In the genomic region with DNA sequence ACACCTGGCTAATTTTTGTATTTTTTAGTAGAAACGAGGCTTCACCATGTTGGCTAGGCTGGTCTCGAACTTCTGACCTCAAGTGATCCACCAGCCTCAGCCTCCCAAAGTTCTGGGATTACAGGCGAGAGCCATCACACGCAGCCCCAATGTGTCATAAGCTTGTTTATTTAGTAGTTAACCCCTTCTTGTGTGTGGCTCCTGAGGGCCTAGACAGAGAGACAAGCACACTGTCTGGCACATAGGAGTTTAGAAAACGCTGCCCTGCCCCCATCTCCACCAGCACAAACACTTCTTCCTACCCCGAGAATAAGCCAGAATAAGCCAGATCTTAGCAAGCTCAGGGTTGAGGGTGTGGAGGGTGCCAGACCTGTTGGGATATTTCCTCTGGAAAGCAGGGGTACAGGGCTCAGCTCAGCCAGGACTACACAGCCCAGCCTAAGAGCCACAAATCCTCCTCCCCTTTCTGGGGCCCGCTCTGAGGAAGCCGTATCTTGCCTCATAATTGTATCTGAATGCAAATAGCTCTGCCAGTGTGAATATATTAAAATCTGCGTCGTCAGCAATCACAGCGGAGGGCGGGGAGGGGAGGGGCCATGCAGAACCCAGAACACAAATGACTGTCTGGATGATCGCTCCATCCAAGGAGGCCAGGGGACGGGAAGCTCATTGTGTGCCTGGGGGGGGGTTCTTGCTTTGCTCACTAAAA, we compare ENCODE assay signal across 11 cellular contexts.
A peak's percentile ranks its signal among the peaks of the same experiment; 100 is the strongest.
DNase-seq lines count a peak whose midpoint lies in the region; ATAC-seq, FAIRE-seq and TF ChIP-seq lines count a peak whose summit lies in the region.
"Had no signal": no experiment of that assay in that cellular context is flagged by ENCODE, and none has a peak within 500 bp of the region (broad histone marks: within the 10 kb centered on the region; RNA-seq: fewer than 3 reads in every experiment).

No MANE protein-coding gene starts in this region.

- in situ Hi-C loops in astrocyte of the spinal cord (cut with HindIII; ENCODE audit: low sequenced_read_pairs) = no loop called here

- H3K79me2 ChIP-seq in OCI-LY7 (ENCODE audit: insufficient read depth, low read depth, low read length) = no peaks in the 10 kb centered on the region

- H3K4me2 ChIP-seq in A549 = no peak overlapping the region
- H3K4me2 ChIP-seq in OCI-LY7 (ENCODE audit: low read length) = no peak overlapping the region

- H2AFZ ChIP-seq in OCI-LY7 (ENCODE audit: low read length) = no peak overlapping the region

- H3K9me2 ChIP-seq in OCI-LY7 (ENCODE audit: insufficient read depth, low read length) = no peaks in the 10 kb centered on the region

- TF ChIP-seq EP300 in A549 (IDR thresholded peaks at IDR 0.05) = no peak

- H3K9me3 ChIP-seq in A549 = peaks cover 3% of the 10 kb centered on the region; the same call in 1 of the 3 replicates
- H3K9me3 ChIP-seq in HEK293 (ENCODE audit: control insufficient read depth, insufficient read depth, low read depth, low read length) = no peaks in the 10 kb centered on the region
- H3K9me3 ChIP-seq in OCI-LY7 (ENCODE audit: low read length) = 0 out of 2 replicates have a peak, but pooled peaks cover 6% of the 10 kb centered on the region

- TF ChIP-seq POLR2A in A549 (IDR thresholded peaks at IDR 0.05; ENCODE audit: low read length) = no peak

- 62% methylated on average over 14 of the region's 14 CpGs for WGBS in A549 (ENCODE audit: missing lambda C conversion rate)

- FAIRE-seq in A549 (lab: Jason Lieb, UNC) = no peak

- intact Hi-C loops in left colon (cut with DNase I, micrococcal nuclease) = no loop called here
- intact Hi-C loops in OCI-LY7 (cut with micrococcal nuclease; ENCODE audit: unreplicated experiment) = no loop called here

- H3K4me3 ChIP-seq in A549 (no peak overlapping the region), HEK293 (ENCODE audit: low read depth, low read length) (no peak overlapping the region), astrocyte of the spinal cord (ENCODE audit: low read depth, low read length) (no peak overlapping the region), OCI-LY7 (ENCODE audit: low read depth, low read length, poor library complexity, severe bottlenecking) (no peak overlapping the region)
- H3K4me3 ChIP-seq: BLaER1 treated with 17β-estradiol and CSF1 and Interleukin-3, amounts not matched to agents 10 nM and 100 nM had no signal

- no peak for TF ChIP-seq RAD21 in A549 (conservative IDR thresholded peaks at IDR 0.05 in 1 of 2, IDR thresholded peaks at IDR 0.05 in 1 of 2)

- ATAC-seq in A549 (no peak), left colon (peak; percentile 44), GM21786 (IDR thresholded peaks at IDR 0.05; ENCODE audit: unreplicated experiment) (no peak)

- POLR2A ChIA-PET in A549 (lab: Yijun Ruan, JAX) = no interaction called here
- POLR2A ChIA-PET in HEK293 (lab: Yijun Ruan, JAX) = interaction anchor here (0.6 to 1.8 kb wide), 2 partner anchors 10 to 79 kb away, joined by 4 to 5 read pairs; no protein-coding TSS in a partner anchor
- POLR2A ChIA-PET in OCI-LY7 (lab: Charles Lee) = no interaction called here

- H3K36me3 ChIP-seq in HEK293 (ENCODE audit: control insufficient read depth in 2 of 2, insufficient read depth in 1 of 2, low read length in 2 of 2) = no peaks in the 10 kb centered on the region
- no peaks in the 10 kb centered on the region for H3K36me3 ChIP-seq in OCI-LY7 (ENCODE audit: insufficient read depth, low read length)
- H3K36me3 ChIP-seq: BLaER1 treated with 17β-estradiol and CSF1 and Interleukin-3, amounts not matched to agents 10 nM and 100 nM had no signal

- no peak for TF ChIP-seq CTCF in A549 (IDR thresholded peaks at IDR 0.05)
- no peak for TF ChIP-seq CTCF in HEK293 (tag by site-specific recombination; IDR thresholded peaks at IDR 0.05)
- no peak for TF ChIP-seq CTCF in astrocyte of the spinal cord (IDR thresholded peaks at IDR 0.05; ENCODE audit: low read depth, low read length)
- no peak for TF ChIP-seq CTCF in OCI-LY7 (conservative IDR thresholded peaks at IDR 0.05; ENCODE audit: low read length)

- H3K4me1 ChIP-seq in A549 (peaks cover 13% of the 10 kb centered on the region; the same call in 2 of the 3 replicates), HEK293 (ENCODE audit: control insufficient read depth, insufficient read depth, low read length) (peaks cover 7% of the 10 kb centered on the region), OCI-LY7 (ENCODE audit: insufficient read depth, low read length, poor library complexity, severe bottlenecking) (no peaks in the 10 kb centered on the region)

- BruUV-seq in OCI-LY7 (replicated peaks; lab: Mats Ljungman, UMichigan) = no TSS peak

- CTCF ChIA-PET in A549 (lab: Yijun Ruan, JAX) (interaction anchor here (1.1 kb wide), 1 partner anchor 9 kb away, joined by 3 read pairs; no protein-coding TSS in a partner anchor), HEK293 (lab: Yijun Ruan, JAX) (interaction anchor here (0.7 kb wide), 1 partner anchor 264 kb away, joined by 5 read pairs; no protein-coding TSS in a partner anchor), OCI-LY7 (lab: Charles Lee; ENCODE audit: unreplicated experiment) (no interaction called here)

- H3K27ac ChIP-seq in A549 = no peak overlapping the region
- peak overlapping the region; percentile 35 for H3K27ac ChIP-seq in HEK293 (ENCODE audit: extremely low read depth, low read depth, low read length)
- H3K27ac ChIP-seq in OCI-LY7 (ENCODE audit: low read depth, low read length, poor library complexity, severe bottlenecking) = no peak overlapping the region
- H3K27ac ChIP-seq: BLaER1 treated with 17β-estradiol and CSF1 and Interleukin-3, amounts not matched to agents 10 nM and 100 nM had no signal

- H4K20me1 ChIP-seq in OCI-LY7 (ENCODE audit: insufficient read depth, low read length) = no peaks in the 10 kb centered on the region
- H4K20me1 ChIP-seq: BLaER1 treated with 17β-estradiol and CSF1 and Interleukin-3, amounts not matched to agents 10 nM and 100 nM had no signal

- no peak for DNase-seq in A549 (ENCODE audit: low read depth in 1 of 2, low spot score in 1 of 2)
- DNase-seq in astrocyte of the spinal cord (ENCODE audit: low read depth, low spot score) = peak; percentile 36
- peak in 1 of 2 donors; percentile 33 for DNase-seq in left colon
- no peak for DNase-seq in SKM-1 treated with dmso at 0.1 percent for 144 hours (lab: John Stamatoyannopoulos, UW; ENCODE audit: unreplicated experiment)
- DNase-seq in OCI-LY7 (ENCODE audit: low spot score) = no peak
- DNase-seq in stimulated activated CD4-positive, alpha-beta T cell treated with anti-CD3 and anti-CD28 coated beads, Interleukin-4, amount 100 ng/mL, for 1 hour = no peak
- DNase-seq: NCI-H1092, T-helper 9 cell had no signal

TF ChIP-seq in A549, 52 proteins besides CTCF, POLR2A, EP300 and RAD21:
- TF ChIP-seq GATA3 (IDR thresholded peaks at IDR 0.05; ENCODE audit: borderline replicate concordance) = no peak
- TF ChIP-seq MAFK (IDR thresholded peaks at IDR 0.05; ENCODE audit: partially characterized antibody) = peak; percentile 6

TF ChIP-seq in HEK293, 187 proteins besides CTCF, POLR2A, EP300 and RAD21 (continues in another document):
- TF ChIP-seq KLF9 (tag by site-specific recombination; IDR thresholded peaks at IDR 0.05; ENCODE audit: low read depth) (0 out of 2 replicates have a peak, but pooled peaks have one; percentile 15), TRIM28 (IDR thresholded peaks at IDR 0.05; ENCODE audit: borderline replicate concordance, low read length) (peak; percentile 25; the same call in 1 of the 2 replicates), BCL11A (tag by site-specific recombination; IDR thresholded peaks at IDR 0.05; ENCODE audit: low read depth) (no peak), EGR2 (tag by site-specific recombination; IDR thresholded peaks at IDR 0.05; ENCODE audit: low read depth) (no peak), ZBTB48 (tag by site-specific recombination; IDR thresholded peaks at IDR 0.05) (no peak), ZNF560 (tag by site-specific recombination; IDR thresholded peaks at IDR 0.05; ENCODE audit: borderline replicate concordance) (no peak)
- TF ChIP-seq, protein P1, sequence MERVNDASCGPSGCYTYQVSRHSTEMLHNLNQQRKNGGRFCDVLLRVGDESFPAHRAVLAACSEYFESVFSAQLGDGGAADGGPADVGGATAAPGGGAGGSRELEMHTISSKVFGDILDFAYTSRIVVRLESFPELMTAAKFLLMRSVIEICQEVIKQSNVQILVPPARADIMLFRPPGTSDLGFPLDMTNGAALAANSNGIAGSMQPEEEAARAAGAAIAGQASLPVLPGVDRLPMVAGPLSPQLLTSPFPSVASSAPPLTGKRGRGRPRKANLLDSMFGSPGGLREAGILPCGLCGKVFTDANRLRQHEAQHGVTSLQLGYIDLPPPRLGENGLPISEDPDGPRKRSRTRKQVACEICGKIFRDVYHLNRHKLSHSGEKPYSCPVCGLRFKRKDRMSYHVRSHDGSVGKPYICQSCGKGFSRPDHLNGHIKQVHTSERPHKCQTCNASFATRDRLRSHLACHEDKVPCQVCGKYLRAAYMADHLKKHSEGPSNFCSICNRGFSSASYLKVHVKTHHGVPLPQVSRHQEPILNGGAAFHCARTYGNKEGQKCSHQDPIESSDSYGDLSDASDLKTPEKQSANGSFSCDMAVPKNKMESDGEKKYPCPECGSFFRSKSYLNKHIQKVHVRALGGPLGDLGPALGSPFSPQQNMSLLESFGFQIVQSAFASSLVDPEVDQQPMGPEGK (tag by site-specific recombination; IDR thresholded peaks at IDR 0.05) = 0 out of 2 replicates have a peak, but pooled peaks have one; percentile 40
- TF ChIP-seq, protein P2, sequence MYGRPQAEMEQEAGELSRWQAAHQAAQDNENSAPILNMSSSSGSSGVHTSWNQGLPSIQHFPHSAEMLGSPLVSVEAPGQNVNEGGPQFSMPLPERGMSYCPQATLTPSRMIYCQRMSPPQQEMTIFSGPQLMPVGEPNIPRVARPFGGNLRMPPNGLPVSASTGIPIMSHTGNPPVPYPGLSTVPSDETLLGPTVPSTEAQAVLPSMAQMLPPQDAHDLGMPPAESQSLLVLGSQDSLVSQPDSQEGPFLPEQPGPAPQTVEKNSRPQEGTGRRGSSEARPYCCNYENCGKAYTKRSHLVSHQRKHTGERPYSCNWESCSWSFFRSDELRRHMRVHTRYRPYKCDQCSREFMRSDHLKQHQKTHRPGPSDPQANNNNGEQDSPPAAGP (tag by site-specific recombination; IDR thresholded peaks at IDR 0.05) = no peak
- TF ChIP-seq, protein P3, sequence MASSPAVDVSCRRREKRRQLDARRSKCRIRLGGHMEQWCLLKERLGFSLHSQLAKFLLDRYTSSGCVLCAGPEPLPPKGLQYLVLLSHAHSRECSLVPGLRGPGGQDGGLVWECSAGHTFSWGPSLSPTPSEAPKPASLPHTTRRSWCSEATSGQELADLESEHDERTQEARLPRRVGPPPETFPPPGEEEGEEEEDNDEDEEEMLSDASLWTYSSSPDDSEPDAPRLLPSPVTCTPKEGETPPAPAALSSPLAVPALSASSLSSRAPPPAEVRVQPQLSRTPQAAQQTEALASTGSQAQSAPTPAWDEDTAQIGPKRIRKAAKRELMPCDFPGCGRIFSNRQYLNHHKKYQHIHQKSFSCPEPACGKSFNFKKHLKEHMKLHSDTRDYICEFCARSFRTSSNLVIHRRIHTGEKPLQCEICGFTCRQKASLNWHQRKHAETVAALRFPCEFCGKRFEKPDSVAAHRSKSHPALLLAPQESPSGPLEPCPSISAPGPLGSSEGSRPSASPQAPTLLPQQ (tag by site-specific recombination; IDR thresholded peaks at IDR 0.05) = peak; percentile 62; the same call in 1 of the 2 replicates
